In genomic region chr9:37876376-37876775, GRCh38 we compare ENCODE assay signal across 28 cellular contexts. TPM values are rescaled to one million over a fixed set of nuclear protein-coding genes. Genes with fewer than 3 reads are reported as not detected.
DNase-seq lines count a peak whose midpoint lies in the region; ATAC-seq, FAIRE-seq and TF ChIP-seq lines count a peak whose summit lies in the region.
"Had no signal": no experiment of that assay in that cellular context is flagged by ENCODE, and none has a peak within 500 bp of the region (broad histone marks: within the 10 kb centered on the region; RNA-seq: fewer than 3 reads in every experiment).

No MANE protein-coding gene starts in this region.

- H4K91ac ChIP-seq in IMR-90 (ENCODE audit: insufficient read depth, low read depth, low read length) = no peak overlapping the region

- H3K36me3 Mint-ChIP-seq in astrocyte (ENCODE audit: low read depth, unreplicated experiment) (peaks cover 23% of the 10 kb centered on the region), WTC11 (peaks cover 21% of the 10 kb centered on the region)
- peaks cover 0 to 33% (median 8%) of the 10 kb centered on the region in 3 donors for H3K36me3 Mint-ChIP-seq in CD8-positive, alpha-beta memory T cell
- H3K36me3 Mint-ChIP-seq in activated T-cell treated with anti-CD3 and anti-CD28 coated beads, Interleukin-2, amount 50 U/mL, for 24 hours (ENCODE audit: low read depth) = peaks cover 54% of the 10 kb centered on the region

- peaks cover 4% of the 10 kb centered on the region for H3K9me3 Mint-ChIP-seq in astrocyte (ENCODE audit: unreplicated experiment)
- peaks cover 23% of the 10 kb centered on the region for H3K9me3 Mint-ChIP-seq in WTC11
- H3K9me3 Mint-ChIP-seq in CD8-positive, alpha-beta memory T cell = no peaks in the 10 kb centered on the region
- no peaks in the 10 kb centered on the region for H3K9me3 Mint-ChIP-seq in activated T-cell treated with anti-CD3 and anti-CD28 coated beads, Interleukin-2, amount 50 U/mL, for 24 hours
- H3K9me3 Mint-ChIP-seq: CD4-positive, alpha-beta memory T cell; CD4-positive, CD25-positive, alpha-beta regulatory T cell had no signal

- no peak for FAIRE-seq in astrocyte (lab: Jason Lieb, UNC)
- FAIRE-seq: A549, D721Med, GM12878, GM12892, GM18507 had no signal

- no peak for TF ChIP-seq RAD21 in IMR-90 (IDR thresholded peaks at IDR 0.05; ENCODE audit: low read length)

- no peak overlapping the region for H3K4me2 ChIP-seq in IMR-90 (ENCODE audit: low read depth, low read length)
- no peak overlapping the region for H3K4me2 ChIP-seq in astrocyte (ENCODE audit: low read length)
- H3K4me2 ChIP-seq in fibroblast of lung (ENCODE audit: extremely low read depth, insufficient read depth, low read length) = no peak overlapping the region
- H3K4me2 ChIP-seq: A549, BLaER1 had no signal

- dilution Hi-C loops in IMR-90 (cut with HindIII; ENCODE audit: low sequenced_read_pairs, unreplicated experiment) = no loop called here

- H3K4me3 Mint-ChIP-seq in astrocyte (ENCODE audit: unreplicated experiment) (no peak overlapping the region), WTC11 (no peak overlapping the region)
- H3K4me3 Mint-ChIP-seq in CD8-positive, alpha-beta memory T cell = no peak overlapping the region
- H3K4me3 Mint-ChIP-seq in activated T-cell treated with anti-CD3 and anti-CD28 coated beads, Interleukin-2, amount 50 U/mL, for 24 hours = no peak overlapping the region
- H3K4me3 Mint-ChIP-seq: CD14-positive monocyte; CD4-positive, alpha-beta memory T cell; CD4-positive, CD25-positive, alpha-beta regulatory T cell had no signal

- H2BK15ac ChIP-seq in IMR-90 (ENCODE audit: low read depth, low read length) = no peak overlapping the region

- H3K27ac Mint-ChIP-seq in astrocyte (ENCODE audit: unreplicated experiment) = no peak overlapping the region
- H3K27ac Mint-ChIP-seq in WTC11 = no peak overlapping the region
- peak overlapping the region in 1 of 8 donors; percentile 23 for H3K27ac Mint-ChIP-seq in CD8-positive, alpha-beta memory T cell
- no peak overlapping the region for H3K27ac Mint-ChIP-seq in activated T-cell treated with anti-CD3 and anti-CD28 coated beads, Interleukin-2, amount 50 U/mL, for 24 hours
- H3K27ac Mint-ChIP-seq: CD4-positive, CD25-positive, alpha-beta regulatory T cell had no signal

- H3K14ac ChIP-seq in IMR-90 (replicated peaks; ENCODE audit: low read depth, low read length) = no peak overlapping the region

- TF ChIP-seq POLR2A in IMR-90 (IDR thresholded peaks at IDR 0.05; ENCODE audit: low read depth, low read length) = no peak

- no peaks in the 10 kb centered on the region; the same call in 1 of the 2 replicates for H3K9me1 ChIP-seq in IMR-90 (ENCODE audit: insufficient read depth, low read length)

- H3K9me3 ChIP-seq in IMR-90 (ENCODE audit: control insufficient read depth, insufficient read depth, low read length) (peaks cover 5% of the 10 kb centered on the region), astrocyte (ENCODE audit: insufficient read depth, low read depth, low read length) (peaks cover 4% of the 10 kb centered on the region), fibroblast of lung (ENCODE audit: control insufficient read depth, insufficient read depth, low read depth, low read length) (no peaks in the 10 kb centered on the region)
- H3K9me3 ChIP-seq in CD8-positive, alpha-beta memory T cell (ENCODE audit: low read length) = no peaks in the 10 kb centered on the region
- H3K9me3 ChIP-seq: BE2C, Caco-2 had no signal

- H3K27me3 ChIP-seq in IMR-90 (ENCODE audit: control insufficient read depth, insufficient read depth, low read length) (no peaks in the 10 kb centered on the region), astrocyte (ENCODE audit: insufficient read depth, low read length) (no peaks in the 10 kb centered on the region), fibroblast of lung (ENCODE audit: control insufficient read depth, insufficient read depth, low read length) (no peaks in the 10 kb centered on the region)
- no peaks in the 10 kb centered on the region for H3K27me3 ChIP-seq in CD8-positive, alpha-beta memory T cell (ENCODE audit: insufficient read depth, low read length, poor library complexity, severe bottlenecking)
- H3K27me3 ChIP-seq: BE2C, BLaER1 had no signal

- in situ Hi-C loops in IMR-90 (cut with MboI; ENCODE audit: low sequenced_read_pairs) = no loop called here

- H3K4me1 Mint-ChIP-seq in astrocyte (ENCODE audit: low read depth, unreplicated experiment) (no peaks in the 10 kb centered on the region), WTC11 (no peaks in the 10 kb centered on the region)
- no peaks in the 10 kb centered on the region for H3K4me1 Mint-ChIP-seq in CD8-positive, alpha-beta memory T cell
- no peaks in the 10 kb centered on the region for H3K4me1 Mint-ChIP-seq in activated T-cell treated with anti-CD3 and anti-CD28 coated beads, Interleukin-2, amount 50 U/mL, for 24 hours (ENCODE audit: low read depth)
- H3K4me1 Mint-ChIP-seq: CD14-positive monocyte had no signal

- H3K27me3 Mint-ChIP-seq in astrocyte (ENCODE audit: low read depth, unreplicated experiment) (no peaks in the 10 kb centered on the region), WTC11 (ENCODE audit: low read depth) (no peaks in the 10 kb centered on the region)
- H3K27me3 Mint-ChIP-seq in CD8-positive, alpha-beta memory T cell = no peaks in the 10 kb centered on the region
- no peaks in the 10 kb centered on the region for H3K27me3 Mint-ChIP-seq in activated T-cell treated with anti-CD3 and anti-CD28 coated beads, Interleukin-2, amount 50 U/mL, for 24 hours
- H3K27me3 Mint-ChIP-seq: CD4-positive, alpha-beta memory T cell; CD4-positive, CD25-positive, alpha-beta regulatory T cell had no signal

- H3K27ac ChIP-seq in IMR-90 (ENCODE audit: insufficient read depth, low read length) (no peak overlapping the region), astrocyte (ENCODE audit: low read depth, low read length) (no peak overlapping the region), fibroblast of lung (ENCODE audit: insufficient read depth, low read length) (no peak overlapping the region)
- no peak overlapping the region for H3K27ac ChIP-seq in CD8-positive, alpha-beta memory T cell (ENCODE audit: low read depth, low read length)
- H3K27ac ChIP-seq: 22Rv1, A549, BLaER1 had no signal

- H3K9ac ChIP-seq in IMR-90 (ENCODE audit: low read depth, low read length) (no peak overlapping the region), astrocyte (ENCODE audit: low read length) (no peak overlapping the region), fibroblast of lung (ENCODE audit: insufficient read depth, low read length) (no peak overlapping the region)
- H3K9ac ChIP-seq: BLaER1 had no signal

- DNase-seq in IMR-90 = peak; percentile 59
- peak; percentile 73 for DNase-seq in astrocyte (ENCODE audit: low read depth)
- peak; percentile 50 to 79 for DNase-seq in fibroblast of lung (ENCODE audit: low read depth in 2 of 2)
- peak; percentile 71 for DNase-seq in fibroblast of the aortic adventitia (ENCODE audit: low read depth)
- DNase-seq in WTC11 (ENCODE audit: low spot score) = no peak
- DNase-seq in CD8-positive, alpha-beta memory T cell = no peak
- no peak for DNase-seq in activated T-cell treated with anti-CD3 and anti-CD28 coated beads, Interleukin-2, amount 50 U/mL, for 24 hours
- DNase-seq: BE2C; C1 segment of cervical spinal cord; Caco-2; Calu3; CD4-positive, alpha-beta memory T cell; CD4-positive, CD25-positive, alpha-beta regulatory T cell; DMS 273 treated with DMSO at 0.1 percent for 48 hours; DMS153; DMS53; DMS79; DND-41; EL; GDM1 had no signal

- no peak overlapping the region for H2AK5ac ChIP-seq in IMR-90 (ENCODE audit: low read depth, low read length)

- H2BK20ac ChIP-seq in IMR-90 (ENCODE audit: low read depth, low read length) = no peak overlapping the region

- no TSS peak for BruUV-seq in IMR-90 (replicated peaks; lab: Mats Ljungman, UMichigan)

- H3K36me3 ChIP-seq in IMR-90 (ENCODE audit: control insufficient read depth, insufficient read depth, low read length) (peaks cover 11% of the 10 kb centered on the region), astrocyte (ENCODE audit: insufficient read depth, low read length) (no peaks in the 10 kb centered on the region), fibroblast of lung (ENCODE audit: control insufficient read depth, insufficient read depth, low read length) (no peaks in the 10 kb centered on the region)
- H3K36me3 ChIP-seq in CD8-positive, alpha-beta memory T cell (ENCODE audit: insufficient read depth, low read length) = no peaks in the 10 kb centered on the region

- H4K8ac ChIP-seq in IMR-90 (ENCODE audit: low read depth in 2 of 2, low read length in 2 of 2) = no peak overlapping the region

- H3K18ac ChIP-seq in IMR-90 (ENCODE audit: low read depth, low read length) = no peak overlapping the region

- no peak overlapping the region for H4K5ac ChIP-seq in IMR-90 (ENCODE audit: low read depth, low read length)

- H3K4me1 ChIP-seq in IMR-90 (ENCODE audit: control insufficient read depth, insufficient read depth, low read length) (no peaks in the 10 kb centered on the region; the same call in 1 of the 2 replicates), astrocyte (ENCODE audit: insufficient read depth, low read length) (no peaks in the 10 kb centered on the region), fibroblast of lung (ENCODE audit: control insufficient read depth, extremely low read depth, insufficient read depth, low read length) (no peaks in the 10 kb centered on the region)
- H3K4me1 ChIP-seq in CD8-positive, alpha-beta memory T cell (ENCODE audit: insufficient read depth, low read length) = no peaks in the 10 kb centered on the region
- H3K4me1 ChIP-seq: A549, BE2C, Caco-2 had no signal

- H2AFZ ChIP-seq in IMR-90 (replicated peaks; ENCODE audit: low read length, poor library complexity) (no peak overlapping the region), astrocyte (ENCODE audit: low read depth, low read length) (no peak overlapping the region), fibroblast of lung (ENCODE audit: low read length) (no peak overlapping the region)

- CTCF ChIA-PET in IMR-90 (lab: Yijun Ruan, JAX) = no interaction called here
- CTCF ChIA-PET in WTC11 (lab: Charles Lee) = no interaction called here
- CTCF ChIA-PET in CD8-positive, alpha-beta memory T cell (lab: Charles Lee) = no interaction called here

- no peak overlapping the region for H2BK120ac ChIP-seq in IMR-90 (ENCODE audit: low read depth, low read length)

- 0 out of 4 replicates have a peak, but pooled peaks cover 0 to 4% of the 10 kb centered on the region in 2 experiments for H3K79me1 ChIP-seq in IMR-90 (ENCODE audit: low read depth in 1 of 2, low read length in 2 of 2)

- POLR2A ChIA-PET in IMR-90 (lab: Charles Lee; ENCODE audit: unreplicated experiment) = no interaction called here
- POLR2A ChIA-PET in WTC11 (lab: Charles Lee) = no interaction called here
- POLR2A ChIA-PET in CD8-positive, alpha-beta memory T cell (lab: Charles Lee) = no interaction called here

- TF ChIP-seq CTCF in IMR-90 (conservative IDR thresholded peaks at IDR 0.05; ENCODE audit: low read depth, low read length) = no peak
- TF ChIP-seq CTCF in astrocyte (IDR thresholded peaks at IDR 0.05; ENCODE audit: insufficient read depth, low read depth, low read length) = no peak
- no peak for TF ChIP-seq CTCF in fibroblast of lung (conservative IDR thresholded peaks at IDR 0.05 in 1 of 2, IDR thresholded peaks at IDR 0.05 in 1 of 2; ENCODE audit: low read depth in 1 of 2, low read length in 2 of 2)
- no peak for TF ChIP-seq CTCF in fibroblast of the aortic adventitia (IDR thresholded peaks at IDR 0.05; ENCODE audit: insufficient read depth, low read length)
- no peak for TF ChIP-seq CTCF in WTC11 (IDR thresholded peaks at IDR 0.05)

- WGBS in IMR-90 (ENCODE audit: extremely low coverage in 2 of 2, insufficient read length in 1 of 2), 2 experiments = no CpG with 5 or more reads among the region's 1 CpG

- ATAC-seq in IMR-90 (ENCODE audit: low read depth) = peak; percentile 15
- ATAC-seq in WTC11 = no peak
- ATAC-seq: A549, GM12878 had no signal

- no peak overlapping the region for H3K56ac ChIP-seq in IMR-90 (ENCODE audit: extremely low read depth, insufficient read depth, low read length)

- no peak overlapping the region for H2AK9ac ChIP-seq in IMR-90 (replicated peaks; ENCODE audit: low read depth, low read length, poor library complexity)

- no peak overlapping the region for H3K23ac ChIP-seq in IMR-90 (ENCODE audit: low read depth, low read length)

- H3K4ac ChIP-seq in IMR-90 (ENCODE audit: low read depth, low read length) = no peak overlapping the region

- no peak overlapping the region for H3K4me3 ChIP-seq in IMR-90 (ENCODE audit: insufficient read depth, low read depth, low read length)
- no peak overlapping the region for H3K4me3 ChIP-seq in astrocyte (ENCODE audit: insufficient read depth, low read depth, low read length)
- no peak overlapping the region for H3K4me3 ChIP-seq in fibroblast of lung (replicated peaks in 1 of 4; ENCODE audit: control extremely low read depth in 1 of 4, insufficient read depth in 1 of 4, low read depth in 3 of 4, low read length in 4 of 4)
- H3K4me3 ChIP-seq in fibroblast of the aortic adventitia (ENCODE audit: low read depth, low read length) = no peak overlapping the region
- H3K4me3 ChIP-seq in CD8-positive, alpha-beta memory T cell (ENCODE audit: low read length) = no peak overlapping the region
- H3K4me3 ChIP-seq: A549, BLaER1, GM12878 had no signal

- intact Hi-C loops in IMR-90 (cut with micrococcal nuclease) = no loop called here

- no peak overlapping the region for H2BK5ac ChIP-seq in IMR-90 (ENCODE audit: low read depth, low read length, poor library complexity, severe bottlenecking)

- no peaks in the 10 kb centered on the region for H4K20me1 ChIP-seq in IMR-90 (ENCODE audit: insufficient read depth, low read length)
- H4K20me1 ChIP-seq in astrocyte (ENCODE audit: insufficient read depth, low read length) = no peaks in the 10 kb centered on the region
- no peaks in the 10 kb centered on the region for H4K20me1 ChIP-seq in fibroblast of lung (ENCODE audit: control insufficient read depth, extremely low read depth, insufficient read depth, low read length)

- no peaks in the 10 kb centered on the region for H3K79me2 ChIP-seq in astrocyte (ENCODE audit: insufficient read depth, low read length)
- no peaks in the 10 kb centered on the region for H3K79me2 ChIP-seq in fibroblast of lung (ENCODE audit: control insufficient read depth, insufficient read depth, low read length)

RNA-seq across cellular contexts. Expression of gene SLC25A51, which starts 27.6 kb away (rescaled TPM):
- total RNA-seq in IMR-90 (2012; rRNA removed) = 63.0 and 81.6 TPM in 2 replicates
- 10.6 and 14.1 TPM in 2 replicates for polyA plus RNA-seq in IMR-90 (2012; rRNA removed)
- polyA plus RNA-seq in IMR-90 (2012; cell fraction: cytosol; rRNA removed) = 8.0 and 8.1 TPM in 2 replicates
- polyA plus RNA-seq in IMR-90 (2012; cell fraction: nucleus; rRNA removed; ENCODE audit: low replicate concordance) = 4.5 and 18.3 TPM in 2 replicates
- 37.1 and 39.6 TPM in 2 replicates for total RNA-seq in astrocyte
- total RNA-seq in fibroblast of lung = 91.7 and 100 TPM in 2 replicates
- polyA plus RNA-seq in fibroblast of lung = 39.3 and 41.6 TPM in 2 replicates
- polyA plus RNA-seq in fibroblast of lung (2012) = 18.3 and 19.8 TPM in 2 replicates
- polyA minus RNA-seq in fibroblast of lung (ENCODE audit: low replicate concordance) = 41.1 and 58.5 TPM in 2 replicates
- total RNA-seq in fibroblast of the aortic adventitia (ENCODE audit: low replicate concordance) = 15.4 and 82.8 TPM in 2 replicates
- total RNA-seq in WTC11 (2021) = 15.0 to 16.2 TPM (median 15.4 TPM) in 3 replicates
- 10 to 100 TPM; 38.5 to 39.8 TPM for total RNA-seq in CD8-positive, alpha-beta memory T cell
- 12.9 TPM for polyA plus RNA-seq in CD8-positive, alpha-beta memory T cell

Comparison
In these comparisons a context has a peak if more than half of its experiments do, and no peak if none do; other contexts are left out.
1. DNase-seq: peak in IMR-90 (single experiment), astrocyte (single experiment), fibroblast of lung (2 of 2) and fibroblast of the aortic adventitia (single experiment); none in WTC11 (single experiment), CD8-positive, alpha-beta memory T cell (0 of 5) and activated T-cell treated with anti-CD3 and anti-CD28 coated beads, Interleukin-2, amount 50 U/mL, for 24 hours (single experiment).